ENCODE assay signal across 8 cellular contexts in the genomic region with DNA sequence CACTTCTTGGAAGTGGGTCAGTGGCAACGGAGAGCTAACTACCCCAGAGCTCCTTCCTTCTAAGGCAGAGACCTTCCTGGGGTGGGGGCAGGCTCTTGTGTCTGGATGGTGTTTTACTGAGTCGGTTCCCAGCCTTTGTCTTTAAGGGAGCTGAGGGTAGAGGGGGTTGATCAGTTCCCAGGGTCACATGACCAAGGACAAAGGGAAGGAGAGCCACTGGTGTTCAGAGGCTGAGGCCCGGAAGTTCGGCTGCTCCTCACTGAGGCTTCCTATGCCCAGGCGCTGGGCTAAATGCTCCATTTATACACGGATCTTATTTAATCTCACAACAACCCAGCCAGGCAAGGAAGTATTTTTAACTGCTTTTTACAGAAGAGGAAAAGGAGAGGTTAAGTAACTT. TPM values are rescaled to one million over a fixed set of nuclear protein-coding genes. Genes with fewer than 3 reads are reported as not detected.
DNase-seq lines count a peak whose midpoint lies in the region; ATAC-seq lines count a peak whose summit lies in the region.

No MANE protein-coding gene starts in this region.

- H3K4me1 ChIP-seq in HUES6 (ENCODE audit: control insufficient read depth, insufficient read depth, low read length) (peaks cover 45% of the 10 kb centered on the region), skeletal muscle tissue (ENCODE audit: control insufficient read depth in 3 of 3, insufficient read depth in 3 of 3, low read length in 3 of 3) (peaks cover 9 to 20% (median 17%) of the 10 kb centered on the region in 3 donors)

- peak; percentile 44 for DNase-seq in astrocyte of the hippocampus (ENCODE audit: low read depth, low spot score)
- DNase-seq in iPS-NIHi11 (ENCODE audit: low spot score): peak; percentile 74
- no peak for DNase-seq in T-helper 2 cell
- DNase-seq in OCI-M1 (lab: John Stamatoyannopoulos, UW): no peak
- no peak for DNase-seq in activated CD8-positive, alpha-beta memory T cell treated with anti-CD3 and anti-CD28 coated beads, Interleukin-2, amount 50 U/mL, for 4 hours

- H3K27ac ChIP-seq in HUES6 (ENCODE audit: low read depth, low read length) (no peak overlapping the region), skeletal muscle tissue (ENCODE audit: low read depth, low read length) (peak overlapping the region; percentile 9)

- H3K9ac ChIP-seq in HUES6 (ENCODE audit: low read length) (no peak overlapping the region), skeletal muscle tissue (ENCODE audit: low read depth in 1 of 3, low read length in 3 of 3) (peak overlapping the region; percentile 50 to 91 (median 76))

- H3K36me3 ChIP-seq in HUES6 (ENCODE audit: control insufficient read depth, insufficient read depth, low read length): peaks cover 9% of the 10 kb centered on the region; the same call in 1 of the 2 replicates
- H3K36me3 ChIP-seq in skeletal muscle tissue (ENCODE audit: control insufficient read depth in 3 of 3, insufficient read depth in 3 of 3, low read length in 3 of 3): peaks cover 0 to 9% (median 7%) of the 10 kb centered on the region in 3 donors

- H3K27me3 ChIP-seq in HUES6 (ENCODE audit: control insufficient read depth, insufficient read depth, low read length) (peaks cover 90% of the 10 kb centered on the region), skeletal muscle tissue (ENCODE audit: control insufficient read depth in 3 of 3, insufficient read depth in 3 of 3, low read length in 3 of 3) (peaks cover 0 to 3% (median 0%) of the 10 kb centered on the region in 3 donors)

- H3K9me3 ChIP-seq in HUES6 (ENCODE audit: control insufficient read depth, insufficient read depth, low read depth, low read length): no peaks in the 10 kb centered on the region
- H3K9me3 ChIP-seq in skeletal muscle tissue (ENCODE audit: control insufficient read depth in 3 of 3, low read length in 3 of 3): no peaks in the 10 kb centered on the region

- no peak for ATAC-seq in GM21390 (IDR thresholded peaks at IDR 0.05; ENCODE audit: unreplicated experiment)

- peak overlapping the region; percentile 51 for H3K4me3 ChIP-seq in HUES6 (ENCODE audit: low read depth, low read length)
- H3K4me3 ChIP-seq in skeletal muscle tissue (ENCODE audit: low read length in 3 of 3): peak overlapping the region; percentile 72 to 81 (median 74)

RNA-seq across cellular contexts. Expression of gene EPHB3, which starts 21.0 kb away (rescaled TPM):
- total RNA-seq in skeletal muscle tissue: 27.7 TPM

Comparison
In these comparisons a context has a peak if more than half of its experiments do, and no peak if none do; other contexts are left out.
1. DNase-seq: peak in astrocyte of the hippocampus (single experiment) and iPS-NIHi11 (single experiment); none in T-helper 2 cell (0 of 5), OCI-M1 (single experiment) and activated CD8-positive, alpha-beta memory T cell treated with anti-CD3 and anti-CD28 coated beads, Interleukin-2, amount 50 U/mL, for 4 hours (single experiment).